Comparison of ENCODE assay signal across 20 cellular contexts in genomic region chr3:47495111-47495510, GRCh38. TPM values are rescaled to one million over a fixed set of nuclear protein-coding genes. Genes with fewer than 3 reads are reported as not detected.
DNase-seq lines count a peak whose midpoint lies in the region; ATAC-seq, FAIRE-seq and TF ChIP-seq lines count a peak whose summit lies in the region.
"Had no signal": no experiment of that assay in that cellular context is flagged by ENCODE, and none has a peak within 500 bp of the region (broad histone marks: within the 10 kb centered on the region; RNA-seq: fewer than 3 reads in every experiment).

No MANE protein-coding gene starts in this region.

- H2AK5ac ChIP-seq in trophoblast cell (ENCODE audit: low read length): no peak overlapping the region

- H3K4me2 ChIP-seq in K562 (ENCODE audit: insufficient read depth, low read length) (no peak overlapping the region), trophoblast cell (ENCODE audit: low read length) (no peak overlapping the region)

- no peak for FAIRE-seq in K562 (lab: Jason Lieb, UNC)
- FAIRE-seq: D721Med, GM12891, GM18507, H1 had no signal

- H3K36me3 ChIP-seq in Panc1 (ENCODE audit: control insufficient read depth, insufficient read depth, low read length) (peaks cover 3% of the 10 kb centered on the region; the same call in 1 of the 2 replicates), K562 (ENCODE audit: control insufficient read depth, insufficient read depth, low read length) (peaks cover 68% of the 10 kb centered on the region), trophoblast cell (ENCODE audit: control insufficient read depth in 1 of 2, insufficient read depth in 2 of 2, low read length in 2 of 2) (peaks cover 32 to 36% of the 10 kb centered on the region in 2 experiments)

- POLR2A ChIA-PET in Panc1 (lab: Charles Lee) (no interaction called here), K562 (lab: Yijun Ruan, JAX) (interaction anchor here (0.6 to 1.4 kb wide), 6 partner anchors 9 to 114 kb away, joined by 3 to 7 read pairs (median 3); partner anchors contain the start of genes PTPN23 and SCAP)

- DNase-seq in Panc1 (ENCODE audit: low read depth, low spot score) (no peak), K562 (ENCODE audit: extremely low read depth in 1 of 4, low spot score in 3 of 4) (no peak), trophoblast cell (no peak), NCI-H1092 (lab: John Stamatoyannopoulos, UW) (no peak), ureter (ENCODE audit: low spot score) (no peak)
- no peak for DNase-seq in activated effector memory CD4-positive, alpha-beta T cell treated with anti-CD3 and anti-CD28 coated beads, Interleukin-2, amount 50 U/mL, for 16 hours
- DNase-seq: CD4-positive, alpha-beta T cell; CD8-positive, alpha-beta memory T cell; DMS 273 treated with DMSO at 0.1 percent for 48 hours; DMS79; EL; GDM1; GM23248; H7; HCEC 1CT had no signal

- TF ChIP-seq CTCF in Panc1 (IDR thresholded peaks at IDR 0.05) (no peak), K562 (IDR thresholded peaks at IDR 0.05 in 2 of 3, conservative IDR thresholded peaks at IDR 0.05 in 1 of 3; ENCODE audit: insufficient read depth in 2 of 3, low read depth in 1 of 3, low read length in 3 of 3) (no peak)

- no peak overlapping the region for H3K27ac ChIP-seq in Panc1 (ENCODE audit: low read length)
- no peak overlapping the region for H3K27ac ChIP-seq in K562 (ENCODE audit: extremely low read depth, low read depth, low read length)
- H3K27ac ChIP-seq in trophoblast cell (ENCODE audit: low read depth, low read length): no peak overlapping the region
- H3K27ac ChIP-seq: BLaER1 treated with 17β-estradiol and CSF1 and Interleukin-3, amounts not matched to agents 10 nM and 100 nM; GM23248 had no signal

- H3K9ac ChIP-seq in K562 (ENCODE audit: insufficient read depth in 1 of 2, low read depth in 2 of 2, low read length in 2 of 2) (peak overlapping the region in 1 of 2 experiments; percentile 56; a peak in 2 of 4 replicates), trophoblast cell (ENCODE audit: low read length) (no peak overlapping the region)
- H3K9ac ChIP-seq: BLaER1 treated with 17β-estradiol and CSF1 and Interleukin-3, amounts not matched to agents 10 nM and 100 nM; GM23248 had no signal

- in situ Hi-C loops in Panc1 (cut with HindIII; ENCODE audit: low pct_unique_long_range_greater_than_20kb, low sequenced_read_pairs): no loop called here
- in situ Hi-C loops in K562 (cut with MboI): no loop called here

- H2BK5ac ChIP-seq in trophoblast cell (ENCODE audit: low read depth, low read length, poor library complexity): no peak overlapping the region

- H3K79me1 ChIP-seq in trophoblast cell (ENCODE audit: low read length): no peaks in the 10 kb centered on the region

- no peak for TF ChIP-seq POLR2A in K562 (conservative IDR thresholded peaks at IDR 0.05)

- H4K8ac ChIP-seq in trophoblast cell (ENCODE audit: low read depth, low read length): no peak overlapping the region

- no peak overlapping the region for H4K12ac ChIP-seq in trophoblast cell (ENCODE audit: low read depth, low read length)

- H2AFZ ChIP-seq in K562 (ENCODE audit: low read depth, low read length): no peak overlapping the region
- H2AFZ ChIP-seq in trophoblast cell (ENCODE audit: insufficient read depth, low read length, poor library complexity): no peak overlapping the region
- H2AFZ ChIP-seq: GM23248 had no signal

- no peaks in the 10 kb centered on the region for H3K27me3 ChIP-seq in Panc1 (ENCODE audit: control insufficient read depth, insufficient read depth, low read length)
- H3K27me3 ChIP-seq in K562 (ENCODE audit: control insufficient read depth in 2 of 2, insufficient read depth in 2 of 2, low read length in 2 of 2): no peaks in the 10 kb centered on the region
- no peaks in the 10 kb centered on the region for H3K27me3 ChIP-seq in trophoblast cell (ENCODE audit: insufficient read depth, low read length)
- H3K27me3 ChIP-seq: BLaER1 treated with 17β-estradiol and CSF1 and Interleukin-3, amounts not matched to agents 10 nM and 100 nM had no signal

- H3K23ac ChIP-seq in trophoblast cell (ENCODE audit: low read length): peak overlapping the region; percentile 25

- ATAC-seq in Panc1 (0 out of 2 replicates have a peak, but pooled peaks have one; percentile 30), K562 (peak; percentile 17; the same call in 2 of the 3 replicates)

- TF ChIP-seq EP300 in K562 (IDR thresholded peaks at IDR 0.05; ENCODE audit: low read length): no peak

- WGBS in K562 (ENCODE audit: insufficient coverage, low coverage, missing lambda C conversion rate): 93% methylated on average over 4 of the region's 4 CpGs
- WGBS in trophoblast cell (ENCODE audit: extremely low coverage, insufficient coverage, insufficient read length): no CpG with 5 or more reads among the region's 4 CpGs

- no peak overlapping the region for H3K4ac ChIP-seq in trophoblast cell (ENCODE audit: low read depth, low read length)

- CTCF ChIA-PET in Panc1 (lab: Charles Lee) (no interaction called here), K562 (lab: Yijun Ruan, JAX; ENCODE audit: low intra/inter-chr PET ratio) (no interaction called here)

- BruUV-seq in Panc1 (replicated peaks; lab: Mats Ljungman, UMichigan) (no TSS peak), K562 (replicated peaks; lab: Mats Ljungman, UMichigan) (no TSS peak)

- no peaks in the 10 kb centered on the region for H3K9me3 ChIP-seq in Panc1 (ENCODE audit: control insufficient read depth, insufficient read depth, low read depth, low read length)
- H3K9me3 ChIP-seq in K562 (replicated peaks; ENCODE audit: control insufficient read depth, insufficient read depth, low read depth, low read length): no peaks in the 10 kb centered on the region
- peaks cover 2% of the 10 kb centered on the region for H3K9me3 ChIP-seq in trophoblast cell (ENCODE audit: insufficient read depth, low read depth, low read length)
- H3K9me3 ChIP-seq: BLaER1 treated with 17β-estradiol and CSF1 and Interleukin-3, amounts not matched to agents 10 nM and 100 nM had no signal

- H2BK12ac ChIP-seq in trophoblast cell (ENCODE audit: low read length): no peak overlapping the region

- no peak overlapping the region for H3K4me3 ChIP-seq in Panc1 (ENCODE audit: low read depth in 2 of 2, low read length in 2 of 2)
- H3K4me3 ChIP-seq in K562: no peak overlapping the region
- H3K4me3 ChIP-seq in trophoblast cell (ENCODE audit: low read depth, low read length): no peak overlapping the region
- H3K4me3 ChIP-seq: BLaER1 treated with 17β-estradiol and CSF1 and Interleukin-3, amounts not matched to agents 10 nM and 100 nM; GM23248 had no signal

- H3K14ac ChIP-seq in trophoblast cell (ENCODE audit: low read length): no peak overlapping the region

- no peak overlapping the region for H3K18ac ChIP-seq in trophoblast cell (ENCODE audit: low read length)

- H3K79me2 ChIP-seq in K562 (ENCODE audit: control insufficient read depth, insufficient read depth, low read length) (peaks cover 2% of the 10 kb centered on the region; the same call in 1 of the 3 replicates), trophoblast cell (ENCODE audit: control insufficient read depth, insufficient read depth, low read length, poor library complexity) (no peaks in the 10 kb centered on the region)

- no peaks in the 10 kb centered on the region for H4K20me1 ChIP-seq in K562 (replicated peaks; ENCODE audit: control insufficient read depth, insufficient read depth, low read length)

- H4K91ac ChIP-seq in trophoblast cell (ENCODE audit: low read depth, low read length): no peak overlapping the region

- no peak for TF ChIP-seq RAD21 in K562 (CRISPR knock-in tag; conservative IDR thresholded peaks at IDR 0.05 in 1 of 2, IDR thresholded peaks at IDR 0.05 in 1 of 2)

- no peaks in the 10 kb centered on the region for H3K9me1 ChIP-seq in K562 (ENCODE audit: control insufficient read depth, insufficient read depth, low read length)

- H2BK120ac ChIP-seq in trophoblast cell (ENCODE audit: insufficient read depth, low read length, poor library complexity): no peak overlapping the region

- intact Hi-C loops in Panc1 (cut with micrococcal nuclease; ENCODE audit: unreplicated experiment): no loop called here
- intact Hi-C loops in K562 (cut with micrococcal nuclease): no loop called here

- no peaks in the 10 kb centered on the region for H3K4me1 ChIP-seq in Panc1 (ENCODE audit: control insufficient read depth, insufficient read depth, low read length)
- peaks cover 2 to 6% of the 10 kb centered on the region in 2 experiments; a peak in 4 of 5 replicates for H3K4me1 ChIP-seq in K562 (replicated peaks in 1 of 2; ENCODE audit: control insufficient read depth in 2 of 2, insufficient read depth in 2 of 2, low read length in 2 of 2)
- H3K4me1 ChIP-seq in trophoblast cell (ENCODE audit: control insufficient read depth in 1 of 2, insufficient read depth in 2 of 2, low read length in 2 of 2): no peaks in the 10 kb centered on the region

RNA-seq across cellular contexts. Expression of gene ELP6, which starts 18.4 kb away (rescaled TPM):
- total RNA-seq in Panc1 (2021; ENCODE audit: unreplicated experiment) (26.9 TPM), K562 (2014; rRNA removed) (76.9 and 81.2 TPM in 2 replicates), K562 (2014; rRNA removed; fragmentation: Illumina TruSeq; extraction: Trizol) (70.8 and 83.3 TPM in 2 replicates), K562 (2015; rRNA removed; fragmentation: Illumina TruSeq; extraction: Trizol) (79.4 and 82.9 TPM in 2 replicates), K562 (2021) (76.9 and 77.0 TPM in 2 replicates), ureter (25.8 TPM)
- 27.1 TPM for polyA plus RNA-seq in Panc1 (2012; ENCODE audit: insufficient read length)
- total RNA-seq in K562 (2011; cell fraction: chromatin; rRNA removed; ENCODE audit: low replicate concordance): 150 and 300 TPM in 2 replicates
- 278 and 303 TPM in 2 replicates for total RNA-seq in K562 (2011; cell fraction: nucleolus; rRNA removed)
- total RNA-seq in K562 (2011; cell fraction: nucleoplasm; rRNA removed): 246 and 254 TPM in 2 replicates
- polyA plus RNA-seq in K562 (2011; rRNA removed) (166 and 198 TPM in 2 replicates), K562 (2014; fragmentation: Illumina TruSeq; extraction: Trizol) (77.7 and 80.1 TPM in 2 replicates), K562 (2014; fragmentation: Nextera tagmentation; extraction: Ambion mirVana) (100 to 1,000 TPM in 1 of 2 experiments, 10 to 100 TPM in 1; 86.1 to 136 TPM), K562 (2014; rRNA removed) (104 and 123 TPM in 2 replicates)
- 146 and 171 TPM in 2 replicates for polyA plus RNA-seq in K562 (2011; cell fraction: cytosol; rRNA removed)
- polyA plus RNA-seq in K562 (2011; cell fraction: nucleus; rRNA removed): 119 and 128 TPM in 2 replicates
- polyA plus RNA-seq in K562 (2012): 60.3 and 72.1 TPM in 2 replicates
- polyA minus RNA-seq in K562 (2011; rRNA and poly(A)+ RNA removed): 111 and 112 TPM in 2 replicates
- 39.2 and 49.7 TPM in 2 replicates for polyA minus RNA-seq in K562 (2011; cell fraction: cytosol; rRNA and poly(A)+ RNA removed)
- 104 and 153 TPM in 2 replicates for polyA minus RNA-seq in K562 (2011; cell fraction: nucleus; rRNA and poly(A)+ RNA removed)
- polyA plus RNA-seq in trophoblast cell (2013): 17.1 and 18.9 TPM in 2 replicates

RNA-seq across cellular contexts. Expression of gene SCAP, which starts 19.4 kb away (rescaled TPM):
- total RNA-seq in Panc1 (2021; ENCODE audit: unreplicated experiment) (49.7 TPM), K562 (2014; rRNA removed) (60.7 and 87.6 TPM in 2 replicates), K562 (2014; rRNA removed; fragmentation: Illumina TruSeq; extraction: Trizol) (29.7 and 37.8 TPM in 2 replicates), K562 (2015; rRNA removed; fragmentation: Illumina TruSeq; extraction: Trizol) (34.6 and 36.5 TPM in 2 replicates), K562 (2021) (97.1 and 104 TPM in 2 replicates), ureter (139 TPM)
- 54.7 TPM for polyA plus RNA-seq in Panc1 (2012; ENCODE audit: insufficient read length)
- 248 and 515 TPM in 2 replicates for total RNA-seq in K562 (2011; cell fraction: chromatin; rRNA removed; ENCODE audit: low replicate concordance)
- total RNA-seq in K562 (2011; cell fraction: nucleolus; rRNA removed): 301 and 313 TPM in 2 replicates
- 253 and 254 TPM in 2 replicates for total RNA-seq in K562 (2011; cell fraction: nucleoplasm; rRNA removed)
- polyA plus RNA-seq in K562 (2011; rRNA removed) (31.3 and 55.8 TPM in 2 replicates), K562 (2014; fragmentation: Illumina TruSeq; extraction: Trizol) (48.2 and 61.1 TPM in 2 replicates), K562 (2014; fragmentation: Nextera tagmentation; extraction: Ambion mirVana) (1 to 10 TPM; 2.6 to 3.2 TPM), K562 (2014; rRNA removed) (43.7 and 47.9 TPM in 2 replicates)
- polyA plus RNA-seq in K562 (2011; cell fraction: cytosol; rRNA removed): 39.6 and 62.6 TPM in 2 replicates
- polyA plus RNA-seq in K562 (2011; cell fraction: nucleus; rRNA removed): 124 and 159 TPM in 2 replicates
- 68.9 and 85.0 TPM in 2 replicates for polyA plus RNA-seq in K562 (2012)
- polyA minus RNA-seq in K562 (2011; rRNA and poly(A)+ RNA removed): 74.0 and 80.8 TPM in 2 replicates
- 83.2 and 91.7 TPM in 2 replicates for polyA minus RNA-seq in K562 (2011; cell fraction: cytosol; rRNA and poly(A)+ RNA removed)
- 53.2 and 90.0 TPM in 2 replicates for polyA minus RNA-seq in K562 (2011; cell fraction: nucleus; rRNA and poly(A)+ RNA removed)
- 33.3 and 34.4 TPM in 2 replicates for polyA plus RNA-seq in trophoblast cell (2013)
